Comparison of ENCODE assay signal across 13 cellular contexts in genomic region chr10:68202965-68203358, GRCh38. TPM values are rescaled to one million over a fixed set of nuclear protein-coding genes. Genes with fewer than 3 reads are reported as not detected.
DNase-seq lines count a peak whose midpoint lies in the region; ATAC-seq, FAIRE-seq and TF ChIP-seq lines count a peak whose summit lies in the region.
"Had no signal": no experiment of that assay in that cellular context is flagged by ENCODE, and none has a peak within 500 bp of the region (broad histone marks: within the 10 kb centered on the region; RNA-seq: fewer than 3 reads in every experiment).

No MANE protein-coding gene starts in this region.

- H3K9me2 ChIP-seq in PC-3 (replicated peaks; ENCODE audit: low read length), result no peaks in the 10 kb centered on the region

- H3K18ac ChIP-seq in H1 (ENCODE audit: extremely low read depth, low read length), result no peak overlapping the region

- H3F3A ChIP-seq in PC-3 (ENCODE audit: low read length, unreplicated experiment), result no peaks in the 10 kb centered on the region

- no peak overlapping the region for H2BK5ac ChIP-seq in H1 (ENCODE audit: low read depth, low read length)

- intact Hi-C loops in MCF 10A (cut with micrococcal nuclease) (no loop called here), breast epithelium (cut with DNase I; ENCODE audit: low total_unique reads) (no loop called here), PC-3 (cut with micrococcal nuclease) (no loop called here), Caco-2 (cut with micrococcal nuclease; ENCODE audit: unreplicated experiment) (no loop called here)

- no peak overlapping the region for H4K5ac ChIP-seq in H1 (ENCODE audit: insufficient read length, low read depth, low read length)

- H3K56ac ChIP-seq in H1 (replicated peaks; ENCODE audit: insufficient read length, low read depth, low read length), result no peak overlapping the region

- DNase-seq in MCF 10A (ENCODE audit: unreplicated experiment) (peak; percentile 66), breast epithelium (ENCODE audit: low spot score in 2 of 2) (no peak), PC-3 (peak; percentile 79), H1 (ENCODE audit: low read depth in 1 of 2, low spot score in 2 of 2) (no peak), NCI-H1105 (lab: John Stamatoyannopoulos, UW) (no peak), Caco-2 (no peak)
- peak in 1 of 2 donors; percentile 49 for DNase-seq in stimulated activated effector memory CD8-positive, alpha-beta T cell treated with anti-CD3 and anti-CD28 coated beads, Interleukin-12 subunit alpha, Interleukin-12 subunit beta, amount 100 ng/mL, for 72 hours (ENCODE audit: low spot score in 2 of 2)
- DNase-seq: CD8-positive, alpha-beta memory T cell; cortex of kidney; NCI-H1694 treated with DMSO at 0.1 percent for 48 hours; thyroid gland had no signal

- H2AFZ ChIP-seq in PC-3 (ENCODE audit: low read length) (no peak overlapping the region), H1 (ENCODE audit: low read length) (no peak overlapping the region)

- H3K4me3 Mint-ChIP-seq in MCF 10A (ENCODE audit: unreplicated experiment) (no peak overlapping the region), Caco-2 (ENCODE audit: unreplicated experiment) (no peak overlapping the region)
- no peak overlapping the region for H3K4me3 Mint-ChIP-seq in stimulated activated effector memory CD8-positive, alpha-beta T cell treated with anti-CD3 and anti-CD28 coated beads, Interleukin-12 subunit alpha, Interleukin-12 subunit beta, amount 100 ng/mL, for 72 hours
- H3K4me3 Mint-ChIP-seq: CD8-positive, alpha-beta memory T cell; nephron had no signal

- H3K36me3 ChIP-seq in breast epithelium (no peaks in the 10 kb centered on the region), PC-3 (ENCODE audit: low read depth, low read length) (no peaks in the 10 kb centered on the region), H1 (ENCODE audit: control insufficient read depth in 2 of 4, insufficient read depth in 4 of 4, low read length in 3 of 4) (no peaks in the 10 kb centered on the region), Caco-2 (ENCODE audit: control insufficient read depth, insufficient read depth, low read length) (no peaks in the 10 kb centered on the region)
- H3K36me3 ChIP-seq: thyroid gland had no signal

- H3K9ac ChIP-seq in PC-3 (ENCODE audit: low read length) (no peak overlapping the region), H1 (replicated peaks in 1 of 4; ENCODE audit: extremely low read depth in 1 of 4, low read depth in 3 of 4, low read length in 3 of 4) (no peak overlapping the region)

- no peak for FAIRE-seq in H1 (lab: Jason Lieb, UNC)

- H3K23ac ChIP-seq in H1 (ENCODE audit: insufficient read length), result no peak overlapping the region

- H3K4me2 ChIP-seq in PC-3 (ENCODE audit: low read length) (no peak overlapping the region), H1 (ENCODE audit: insufficient read depth in 1 of 2, low read depth in 2 of 2, low read length in 2 of 2) (no peak overlapping the region)

- CTCF ChIA-PET in MCF 10A (lab: Yijun Ruan, JAX), result interaction anchor here (0.6 to 2.0 kb wide), 7 partner anchors 9 to 387 kb away, joined by 3 to 19 read pairs (median 4); no protein-coding TSS in a partner anchor
- CTCF ChIA-PET in PC-3 (lab: Charles Lee), result interaction anchor here (0.7 to 1.2 kb wide), 3 partner anchors 10 to 414 kb away, joined by 3 to 5 read pairs (median 3); no protein-coding TSS in a partner anchor
- CTCF ChIA-PET in H1 (lab: Charles Lee; ENCODE audit: partially characterized antibody), result interaction anchor here (0.6 to 1.9 kb wide), 12 partner anchors 10 to 423 kb away, joined by 3 to 7 read pairs (median 4); no protein-coding TSS in a partner anchor
- CTCF ChIA-PET in Caco-2 (lab: Charles Lee), result interaction anchor here (1.0 kb wide), 1 partner anchor 10 kb away, joined by 7 read pairs; no protein-coding TSS in a partner anchor

- 87% methylated on average over 5 of the region's 5 CpGs; no CpG with 5 or more reads in 1 of the 2 experiments for WGBS in H1 (ENCODE audit: extremely low coverage in 1 of 2, insufficient coverage in 1 of 2, insufficient read length in 1 of 2, insufficient replicate concordance in 2 of 2, low coverage in 1 of 2, low lambda C conversion rate in 2 of 2, missing lambda C conversion rate in 1 of 2), 2 experiments

- TF ChIP-seq EP300 in H1 (IDR thresholded peaks at IDR 0.05; ENCODE audit: borderline replicate concordance in 1 of 2, low read depth in 2 of 2, low read length in 2 of 2), result no peak

- no peaks in the 10 kb centered on the region for H3K9me3 Mint-ChIP-seq in MCF 10A (ENCODE audit: unreplicated experiment)
- H3K9me3 Mint-ChIP-seq in stimulated activated effector memory CD8-positive, alpha-beta T cell treated with anti-CD3 and anti-CD28 coated beads, Interleukin-12 subunit alpha, Interleukin-12 subunit beta, amount 100 ng/mL, for 72 hours, result no peaks in the 10 kb centered on the region
- no peaks in the 10 kb centered on the region for H3K9me3 Mint-ChIP-seq in Caco-2 (ENCODE audit: unreplicated experiment)
- H3K9me3 Mint-ChIP-seq: nephron had no signal

- H4K20me1 ChIP-seq in PC-3 (ENCODE audit: low read length) (no peaks in the 10 kb centered on the region), H1 (replicated peaks in 1 of 2; ENCODE audit: control insufficient read depth in 1 of 2, insufficient read depth in 2 of 2, low read length in 2 of 2) (no peaks in the 10 kb centered on the region)

- H3K4me1 Mint-ChIP-seq in MCF 10A (ENCODE audit: insufficient read depth, unreplicated experiment) (no peaks in the 10 kb centered on the region), Caco-2 (ENCODE audit: low read depth, unreplicated experiment) (no peaks in the 10 kb centered on the region)
- peaks cover 6% of the 10 kb centered on the region for H3K4me1 Mint-ChIP-seq in stimulated activated effector memory CD8-positive, alpha-beta T cell treated with anti-CD3 and anti-CD28 coated beads, Interleukin-12 subunit alpha, Interleukin-12 subunit beta, amount 100 ng/mL, for 72 hours
- H3K4me1 Mint-ChIP-seq: CD8-positive, alpha-beta memory T cell; nephron had no signal

- H3K79me1 ChIP-seq in H1 (ENCODE audit: low read depth, low read length), result no peaks in the 10 kb centered on the region

- no peaks in the 10 kb centered on the region; the same call in 1 of the 2 replicates for H3K23me2 ChIP-seq in H1 (ENCODE audit: low read depth, low read length)

- no peak for TF ChIP-seq POLR2A in breast epithelium (IDR thresholded peaks at IDR 0.05)
- TF ChIP-seq POLR2A in H1 (IDR thresholded peaks at IDR 0.05; ENCODE audit: control extremely low read depth in 1 of 2, low read depth in 2 of 2, low read length in 2 of 2), result no peak

- no peak overlapping the region for H3K27ac ChIP-seq in breast epithelium
- no peak overlapping the region for H3K27ac ChIP-seq in PC-3 (ENCODE audit: low read length)
- H3K27ac ChIP-seq in H1 (ENCODE audit: low read depth, low read length), result no peak overlapping the region
- H3K27ac ChIP-seq: thyroid gland had no signal

- H3K79me2 ChIP-seq in PC-3 (ENCODE audit: low read length) (no peaks in the 10 kb centered on the region), H1 (ENCODE audit: control insufficient read depth in 1 of 2, insufficient read depth in 2 of 2, low read length in 2 of 2) (no peaks in the 10 kb centered on the region)

- H3K27me3 ChIP-seq in breast epithelium, result no peaks in the 10 kb centered on the region
- H3K27me3 ChIP-seq in PC-3 (ENCODE audit: low read length), result no peaks in the 10 kb centered on the region
- H3K27me3 ChIP-seq in H1 (replicated peaks in 1 of 4; ENCODE audit: control insufficient read depth in 3 of 4, extremely low read depth in 1 of 4, insufficient read depth in 3 of 4, low read length in 3 of 4), result no peaks in the 10 kb centered on the region
- H3K27me3 ChIP-seq in Caco-2 (replicated peaks; ENCODE audit: control insufficient read depth, insufficient read depth, low read length), result no peaks in the 10 kb centered on the region
- H3K27me3 ChIP-seq: thyroid gland had no signal

- H3K4ac ChIP-seq in H1 (replicated peaks; ENCODE audit: insufficient read length, low read depth, low read length), result no peak overlapping the region

- no peak overlapping the region for H2BK120ac ChIP-seq in H1 (replicated peaks; ENCODE audit: low read depth, low read length)

- no peak overlapping the region for H4K8ac ChIP-seq in H1 (ENCODE audit: extremely low read depth, insufficient read depth, low read length)

- H2BK12ac ChIP-seq in H1 (ENCODE audit: low read depth, low read length), result no peak overlapping the region

- H2BK20ac ChIP-seq in H1 (ENCODE audit: low read length), result no peak overlapping the region

- TF ChIP-seq CTCF in MCF 10A (IDR thresholded peaks at IDR 0.05; ENCODE audit: unreplicated experiment) (no peak), breast epithelium (IDR thresholded peaks at IDR 0.05) (no peak), PC-3 (conservative IDR thresholded peaks at IDR 0.05; ENCODE audit: low read depth, low read length) (no peak), H1 (IDR thresholded peaks at IDR 0.05; ENCODE audit: control extremely low read depth in 1 of 3, insufficient read depth in 1 of 3, low read depth in 1 of 3, low read length in 3 of 3) (no peak), Caco-2 (IDR thresholded peaks at IDR 0.05; ENCODE audit: insufficient read depth in 1 of 2, low read depth in 1 of 2, low read length in 1 of 2, severe bottlenecking in 1 of 2, unreplicated experiment in 1 of 2) (no peak)

- no peaks in the 10 kb centered on the region for H3K36me3 Mint-ChIP-seq in MCF 10A (ENCODE audit: insufficient read depth, unreplicated experiment)
- H3K36me3 Mint-ChIP-seq in stimulated activated effector memory CD8-positive, alpha-beta T cell treated with anti-CD3 and anti-CD28 coated beads, Interleukin-12 subunit alpha, Interleukin-12 subunit beta, amount 100 ng/mL, for 72 hours, result no peaks in the 10 kb centered on the region
- no peaks in the 10 kb centered on the region for H3K36me3 Mint-ChIP-seq in Caco-2 (ENCODE audit: insufficient read depth, unreplicated experiment)

- no peak overlapping the region for H2BK15ac ChIP-seq in H1 (ENCODE audit: low read length)

- no peak for TF ChIP-seq RAD21 in H1 (IDR thresholded peaks at IDR 0.05 in 1 of 2, conservative IDR thresholded peaks at IDR 0.05 in 1 of 2; ENCODE audit: low read depth in 2 of 2, low read length in 2 of 2)

- no peak overlapping the region for H2AK5ac ChIP-seq in H1 (ENCODE audit: low read depth, low read length)

- POLR2A ChIA-PET in MCF 10A (lab: Yijun Ruan, JAX) (interaction anchor here (0.6 kb wide), 1 partner anchor 582 kb away, joined by 3 read pairs; no protein-coding TSS in a partner anchor), PC-3 (lab: Charles Lee; ENCODE audit: unreplicated experiment) (interaction anchor here (0.5 to 0.7 kb wide), 2 partner anchors 96 to 128 kb away, joined by 3 to 12 read pairs; no protein-coding TSS in a partner anchor), H1 (lab: Charles Lee; ENCODE audit: partially characterized antibody) (interaction anchor here (0.6 to 1.0 kb wide), 3 partner anchors 129 to 167 kb away, joined by 3 read pairs; partner anchors contain the start of gene HNRNPH3), Caco-2 (lab: Charles Lee) (interaction anchor here (1.2 kb wide), 1 partner anchor 319 kb away, joined by 3 read pairs; the partner anchor contains the start of gene SIRT1)

- H3K27ac Mint-ChIP-seq in MCF 10A (ENCODE audit: low read depth, unreplicated experiment) (no peak overlapping the region), Caco-2 (ENCODE audit: unreplicated experiment) (no peak overlapping the region)
- H3K27ac Mint-ChIP-seq in stimulated activated effector memory CD8-positive, alpha-beta T cell treated with anti-CD3 and anti-CD28 coated beads, Interleukin-12 subunit alpha, Interleukin-12 subunit beta, amount 100 ng/mL, for 72 hours, result no peak overlapping the region
- H3K27ac Mint-ChIP-seq: nephron had no signal

- no peak overlapping the region for H3K14ac ChIP-seq in H1 (ENCODE audit: insufficient read length)

- no peaks in the 10 kb centered on the region for H3K9me3 ChIP-seq in breast epithelium
- H3K9me3 ChIP-seq in PC-3 (ENCODE audit: low read length), result no peaks in the 10 kb centered on the region
- no peaks in the 10 kb centered on the region for H3K9me3 ChIP-seq in H1 (ENCODE audit: insufficient read depth in 2 of 2, low read depth in 1 of 2, low read length in 1 of 2)
- no peaks in the 10 kb centered on the region for H3K9me3 ChIP-seq in Caco-2
- H3K9me3 ChIP-seq: thyroid gland had no signal

- H3K4me3 ChIP-seq in breast epithelium (no peak overlapping the region), PC-3 (ENCODE audit: low read length) (no peak overlapping the region), H1 (ENCODE audit: extremely low read depth in 1 of 4, insufficient read depth in 2 of 4, low read depth in 3 of 4, low read length in 4 of 4) (no peak overlapping the region), Caco-2 (ENCODE audit: low read depth, low read length) (no peak overlapping the region)
- H3K4me3 ChIP-seq: thyroid gland had no signal

- H3K27me3 Mint-ChIP-seq in MCF 10A (ENCODE audit: insufficient read depth, unreplicated experiment), result no peaks in the 10 kb centered on the region
- peaks cover 16% of the 10 kb centered on the region for H3K27me3 Mint-ChIP-seq in Caco-2 (ENCODE audit: insufficient read depth, unreplicated experiment)

- no peaks in the 10 kb centered on the region for H3K4me1 ChIP-seq in breast epithelium
- H3K4me1 ChIP-seq in PC-3 (ENCODE audit: insufficient read depth, low read length), result 0 out of 2 replicates have a peak, but pooled peaks cover 5% of the 10 kb centered on the region
- no peaks in the 10 kb centered on the region for H3K4me1 ChIP-seq in H1 (replicated peaks in 1 of 4; ENCODE audit: control insufficient read depth in 3 of 4, insufficient read depth in 4 of 4, low read length in 3 of 4)
- H3K4me1 ChIP-seq in Caco-2, result no peaks in the 10 kb centered on the region
- H3K4me1 ChIP-seq: thyroid gland had no signal

- BruUV-seq in MCF 10A (replicated peaks; lab: Mats Ljungman, UMichigan), result no TSS peak
- no TSS peak for BruUV-seq in PC-3 (replicated peaks; lab: Mats Ljungman, UMichigan)
- BruUV-seq in Caco-2 (replicated peaks; lab: Mats Ljungman, UMichigan), result no TSS peak

- H4K91ac ChIP-seq in H1 (replicated peaks; ENCODE audit: insufficient read length, low read length), result no peak overlapping the region

- ATAC-seq in PC-3 (peak; percentile 99), HG03025 (IDR thresholded peaks at IDR 0.05; ENCODE audit: low FRiP score, unreplicated experiment) (no peak)
- ATAC-seq in stimulated activated effector memory CD8-positive, alpha-beta T cell treated with anti-CD3 and anti-CD28 coated beads, Interleukin-12 subunit alpha, Interleukin-12 subunit beta, amount 100 ng/mL, for 72 hours, result peak; percentile 93

RNA-seq across cellular contexts. Expression of gene ATOH7, which starts 29.0 kb away (rescaled TPM):
- total RNA-seq in MCF 10A (2022) (not detected in 2 replicates), breast epithelium (under 1 TPM in 1 of 3 donors, not detected in 2; 0.64 TPM), PC-3 (2014; rRNA removed) (1.1 TPM in 1 of 2 replicates, not detected in the other), Caco-2 (2022) (0.21 and 0.54 TPM in 2 replicates)
- 0.21 and 0.39 TPM in 2 replicates for total RNA-seq in H1 (2021; fragmentation: NEBNext Ultra II Directional; extraction: Animal tissue kit (Norgen Biotek cat#: 25700))
- polyA plus RNA-seq in H1 (2011; rRNA removed), result 1.0 and 1.1 TPM in 2 replicates
- 1.1 TPM for polyA plus RNA-seq in H1 (2011; cell fraction: cytosol; rRNA removed)
- polyA plus RNA-seq in H1 (2011; cell fraction: nucleus; rRNA removed), result 0.50 TPM
- 0.24 to 0.79 TPM (median 0.55 TPM) in 4 replicates for polyA plus RNA-seq in H1 (2012, experiment 1 of 2)
- 0.56 TPM for polyA plus RNA-seq in H1 (2012, experiment 2 of 2)
- 0.39 TPM for polyA plus RNA-seq in H1 (2013, experiment 1 of 2)
- polyA plus RNA-seq in H1 (2013, experiment 2 of 2), result 0.44 TPM
- 0.12 and 0.32 TPM in 2 replicates for polyA minus RNA-seq in H1 (2011; rRNA and poly(A)+ RNA removed)
- polyA minus RNA-seq in H1 (2011; cell fraction: cytosol; rRNA and poly(A)+ RNA removed), result not detected
- polyA minus RNA-seq in H1 (2011; cell fraction: nucleus; rRNA and poly(A)+ RNA removed), result 2.4 TPM
- total RNA-seq: CD8-positive, alpha-beta memory T cell; thyroid gland had no signal
- polyA plus RNA-seq: CD8-positive, alpha-beta memory T cell had no signal

Comparison
In these comparisons a context has a peak if more than half of its experiments do, and no peak if none do; other contexts are left out.
1. DNase-seq: peak in MCF 10A (single experiment) and PC-3 (single experiment); none in breast epithelium (0 of 2), H1 (0 of 2), NCI-H1105 (single experiment) and Caco-2 (0 of 2).